ENCODE assay signal across 1 cellular context in genomic region chr11:62787005-62787759, GRCh38.
TF ChIP-seq lines count a peak whose summit lies in the region.

TSS of gene TMEM179B (plus strand) at chr11:62787402. CDS start at chr11:62787432, 30 bp downstream.

TF ChIP-seq in K562, 482 proteins besides CTCF, POLR2A, EP300 and RAD21 (continued from another document and continues in another):
- TF ChIP-seq ZFP91 (CRISPR knock-in tag; IDR thresholded peaks at IDR 0.05): peak; percentile 80; the same call in 1 of the 2 replicates
- TF ChIP-seq BHLHE40 (IDR thresholded peaks at IDR 0.05; ENCODE audit: low read length): peak; percentile 4; the same call in 1 of the 2 replicates
- TF ChIP-seq ZNF609 (CRISPR knock-in tag; IDR thresholded peaks at IDR 0.05; ENCODE audit: borderline replicate concordance): peak; percentile 95
- TF ChIP-seq NR1H2 (CRISPR knock-in tag; IDR thresholded peaks at IDR 0.05): no peak
- peak in 2 of 3 experiments; percentile 51 to 87; a peak in 3 of 6 replicates for TF ChIP-seq ZBTB11 (CRISPR knock-in tag; IDR thresholded peaks at IDR 0.05)
- TF ChIP-seq ZNF583 (CRISPR knock-in tag; IDR thresholded peaks at IDR 0.05): 0 out of 2 replicates have a peak, but pooled peaks have one; percentile 31
- peak in 1 of 2 experiments; percentile 64; a peak in 1 of 4 replicates for TF ChIP-seq MLX (CRISPR knock-in tag; conservative IDR thresholded peaks at IDR 0.05)
- peak; percentile 87 for TF ChIP-seq PHF20 (IDR thresholded peaks at IDR 0.05; ENCODE audit: partially characterized antibody)
- TF ChIP-seq RBFOX2 (IDR thresholded peaks at IDR 0.05; ENCODE audit: low read depth, low read length): peak; percentile 97
- TF ChIP-seq ZBTB17 (CRISPR knock-in tag; IDR thresholded peaks at IDR 0.05): peak; percentile 83
- no peak for TF ChIP-seq NUFIP1 (IDR thresholded peaks at IDR 0.05; ENCODE audit: partially characterized antibody)
- TF ChIP-seq HDAC1 (IDR thresholded peaks at IDR 0.05): peak in 1 of 2 experiments; percentile 93; a peak in 2 of 4 replicates
- no peak for TF ChIP-seq PATZ1 (CRISPR knock-in tag; IDR thresholded peaks at IDR 0.05; ENCODE audit: borderline replicate concordance)
- TF ChIP-seq BDP1 (IDR thresholded peaks at IDR 0.05; ENCODE audit: insufficient read depth, insufficient read length): no peak
- peak; percentile 35 for TF ChIP-seq SETDB1 (IDR thresholded peaks at IDR 0.05; ENCODE audit: low read length)
- peak; percentile 91 for TF ChIP-seq ATF7 (IDR thresholded peaks at IDR 0.05)
- no peak for TF ChIP-seq BRF2 (IDR thresholded peaks at IDR 0.05; ENCODE audit: borderline replicate concordance, insufficient read depth, insufficient read length)
- peak; percentile 84; the same call in 1 of the 2 replicates for TF ChIP-seq RB1 (IDR thresholded peaks at IDR 0.05; ENCODE audit: low read depth)
- TF ChIP-seq ZEB2 (IDR thresholded peaks at IDR 0.05): peak; percentile 89
- TF ChIP-seq THAP7 (CRISPR knock-in tag; IDR thresholded peaks at IDR 0.05): peak; percentile 63
- TF ChIP-seq SP2 (IDR thresholded peaks at IDR 0.05; ENCODE audit: extremely low read depth, low read depth, low read length, poor library complexity, severe bottlenecking): peak; percentile 28
- TF ChIP-seq REST (CRISPR knock-in tag; IDR thresholded peaks at IDR 0.05; ENCODE audit: low read depth): peak; percentile 32; the same call in 1 of the 2 replicates
- peak; percentile 22 for TF ChIP-seq MXD1 (CRISPR knock-in tag; IDR thresholded peaks at IDR 0.05; ENCODE audit: borderline replicate concordance, poor library complexity, severe bottlenecking)
- peak; percentile 94 for TF ChIP-seq POLR2B (IDR thresholded peaks at IDR 0.05; ENCODE audit: low read depth, partially characterized antibody)
- peak; percentile 93 for TF ChIP-seq EP400 (IDR thresholded peaks at IDR 0.05)
- TF ChIP-seq ZNF830 (CRISPR knock-in tag; IDR thresholded peaks at IDR 0.05): peak; percentile 50; the same call in 1 of the 2 replicates
- TF ChIP-seq MEIS2 (IDR thresholded peaks at IDR 0.05; ENCODE audit: partially characterized antibody): no peak
- 0 out of 2 replicates have a peak, but pooled peaks have one; percentile 46 for TF ChIP-seq RBM14 (IDR thresholded peaks at IDR 0.05; ENCODE audit: borderline replicate concordance, insufficient read depth, low read depth, low read length)
- TF ChIP-seq SAFB (IDR thresholded peaks at IDR 0.05; ENCODE audit: borderline replicate concordance, low read depth, low read length): peak; percentile 30; the same call in 1 of the 2 replicates
- TF ChIP-seq ETV6 (IDR thresholded peaks at IDR 0.05; ENCODE audit: borderline replicate concordance in 1 of 2, low read depth in 2 of 2, low read length in 1 of 2): peak in 1 of 2 experiments; percentile 60; a peak in 1 of 4 replicates
- TF ChIP-seq ETV6 (CRISPR knock-in tag; IDR thresholded peaks at IDR 0.05; ENCODE audit: borderline replicate concordance): no peak
- peak; percentile 58; the same call in 1 of the 2 replicates for TF ChIP-seq TCF3 (CRISPR knock-in tag; IDR thresholded peaks at IDR 0.05)
- peak; percentile 50 to 68; a peak in 2 of 4 replicates for TF ChIP-seq NONO (IDR thresholded peaks at IDR 0.05; ENCODE audit: low read depth in 2 of 2, low read length in 1 of 2)
- peak; percentile 28; the same call in 1 of the 2 replicates for TF ChIP-seq KLF13 (tag; IDR thresholded peaks at IDR 0.05; ENCODE audit: borderline replicate concordance, low read depth)
- no peak; the same call in 1 of the 2 replicates for TF ChIP-seq E2F3 (CRISPR knock-in tag; IDR thresholded peaks at IDR 0.05)
- TF ChIP-seq ARID3A (IDR thresholded peaks at IDR 0.05; ENCODE audit: borderline replicate concordance, low read depth, low read length): no peak
